8 cellular contexts compared by ENCODE assay signal in the genomic region with DNA sequence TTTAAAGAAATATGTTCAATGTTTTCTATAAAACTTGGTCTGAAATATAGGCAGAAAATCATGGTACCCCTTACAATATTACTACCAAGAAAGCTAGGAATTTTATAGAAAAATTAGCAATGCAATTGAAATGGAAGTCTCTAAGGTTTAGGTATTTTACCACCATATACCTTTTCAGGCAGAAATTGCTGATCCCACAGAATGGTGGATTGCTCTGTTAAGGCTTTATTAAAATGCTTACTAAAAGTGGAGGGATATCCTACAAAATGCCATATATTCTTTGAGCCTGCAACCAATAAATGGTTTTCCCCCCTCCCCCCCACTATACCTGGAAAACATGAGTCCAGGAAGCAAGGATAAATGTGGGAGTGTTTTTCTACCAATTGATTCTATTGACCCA.
"Had no signal": no experiment of that assay in that cellular context is flagged by ENCODE, and none has a peak within 500 bp of the region (broad histone marks: within the 10 kb centered on the region; RNA-seq: fewer than 3 reads in every experiment).

No MANE protein-coding gene starts in this region.

- H3K4me3 ChIP-seq: GM12878 had no signal

- ATAC-seq: GM12878 had no signal

- FAIRE-seq: G401.6, GM12878, GM12891, GM12892, GM18507, GM19239 had no signal

- DNase-seq: GDM1, GF-D8 had no signal
